Comparison of ENCODE assay signal across 1 cellular context in genomic region chr16:84513111-84514065, GRCh38.
TF ChIP-seq lines count a peak whose summit lies in the region.

No MANE protein-coding gene starts in this region.

TF ChIP-seq in IMR-90, 13 proteins besides CTCF, POLR2A, EP300 and RAD21:
- TF ChIP-seq MXI1 (IDR thresholded peaks at IDR 0.05; ENCODE audit: borderline replicate concordance, low read depth, low read length) (no peak), CHD1 (IDR thresholded peaks at IDR 0.05; ENCODE audit: low read depth, low read length) (no peak), NFE2L2 (IDR thresholded peaks at IDR 0.05; ENCODE audit: low read depth, low read length) (no peak), RCOR1 (IDR thresholded peaks at IDR 0.05; ENCODE audit: insufficient replicate concordance, low read length) (no peak), FOS (IDR thresholded peaks at IDR 0.05; ENCODE audit: low read depth, low read length) (no peak), RFX5 (IDR thresholded peaks at IDR 0.05; ENCODE audit: low read depth, low read length) (no peak), MAZ (IDR thresholded peaks at IDR 0.05; ENCODE audit: borderline replicate concordance, low read depth, low read length) (no peak), SMC3 (IDR thresholded peaks at IDR 0.05; ENCODE audit: low read depth, low read length) (no peak)
